ENCODE assay signal across 32 cellular contexts in the genomic region with DNA sequence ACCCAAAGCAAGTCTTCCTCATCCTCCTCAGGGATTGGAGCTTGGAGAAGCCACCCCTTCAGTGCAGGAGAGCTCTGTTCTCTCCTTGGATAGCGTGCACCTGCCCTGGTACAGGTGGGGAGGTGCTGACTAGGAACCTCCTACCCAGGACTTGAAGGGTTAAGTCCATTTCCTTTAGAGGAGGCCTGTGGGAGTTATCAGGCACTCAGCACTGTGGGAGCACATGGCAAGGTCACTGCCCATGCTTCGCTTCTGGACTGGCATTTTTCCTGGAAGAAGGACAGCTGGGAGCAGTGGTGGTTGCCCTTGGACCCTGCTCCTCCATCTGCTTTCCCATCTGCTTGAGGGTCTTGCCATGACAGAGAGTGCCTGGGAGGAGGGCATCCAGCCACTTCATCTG.
"Had no signal": no experiment of that assay in that cellular context is flagged by ENCODE, and none has a peak within 500 bp of the region (broad histone marks: within the 10 kb centered on the region; RNA-seq: fewer than 3 reads in every experiment).

No MANE protein-coding gene starts in this region.

- H3K27me3 Mint-ChIP-seq: activated CD4-positive, alpha-beta T cell treated with anti-CD3 and anti-CD28 coated beads, Interleukin-2, amount 10 ng/mL, durations not matched to agents 24 days and 14 days; activated CD8-positive, alpha-beta T cell treated with anti-CD3 and anti-CD28 coated beads for 36 hours; activated naive CD8-positive, alpha-beta T cell treated with anti-CD3 and anti-CD28 coated beads, Interleukin-2, amount 10 ng/mL, durations not matched to agents 7 days and 5 days had no signal

- H3K4me1 ChIP-seq: adrenal gland, Peyer's patch, SJSA1 had no signal

- H3K27ac Mint-ChIP-seq: activated CD4-positive, alpha-beta T cell treated with anti-CD3 and anti-CD28 coated beads, Interleukin-2, amount 10 ng/mL, durations not matched to agents 24 days and 14 days; activated CD8-positive, alpha-beta T cell treated with anti-CD3 and anti-CD28 coated beads for 36 hours; activated naive CD4-positive, alpha-beta T cell treated with anti-CD3 and anti-CD28 coated beads, Interleukin-2, amount 50 U/mL, for 24 hours; activated naive CD8-positive, alpha-beta T cell treated with anti-CD3 and anti-CD28 coated beads, Interleukin-2, amount 10 ng/mL, durations not matched to agents 7 days and 5 days; activated T-cell treated with anti-CD3 and anti-CD28 coated beads, Interleukin-2, amount 50 U/mL, for 72 hours; activated T-helper 17 cell treated with anti-CD3 and anti-CD28 coated beads, Interleukin-2, amount 50 U/mL, for 72 hours; T-helper 1 cell treated with Interleukin-12 subunit alpha and Interleukin-12 subunit beta and Interleukin-4 antibody, amounts not matched to agents 30 μg/mL and 1 μg/mL, for 36 hours; T-helper 2 cell treated with Interferon-gamma antibody and Interleukin-4, amounts not matched to agents 5 μg/mL and 100 μg/mL, for 36 hours had no signal

- FAIRE-seq: astrocyte, bronchial epithelial cell, TTC549 had no signal

- H3K36me3 ChIP-seq: adrenal gland, Peyer's patch, SJSA1 had no signal

- H3K4me1 Mint-ChIP-seq: activated CD4-positive, alpha-beta T cell treated with anti-CD3 and anti-CD28 coated beads, Interleukin-2, amount 10 ng/mL, durations not matched to agents 24 days and 14 days; activated naive CD4-positive, alpha-beta T cell treated with anti-CD3 and anti-CD28 coated beads, Interleukin-2, amount 50 U/mL, for 24 hours; activated naive CD8-positive, alpha-beta T cell treated with anti-CD3 and anti-CD28 coated beads, Interleukin-2, amount 10 ng/mL, durations not matched to agents 7 days and 5 days; activated T-helper 17 cell treated with anti-CD3 and anti-CD28 coated beads, Interleukin-2, amount 50 U/mL, for 72 hours had no signal

- H3K4me3 Mint-ChIP-seq: activated CD4-positive, alpha-beta T cell treated with anti-CD3 and anti-CD28 coated beads, Interleukin-2, amount 10 ng/mL, durations not matched to agents 24 days and 14 days; activated CD8-positive, alpha-beta T cell treated with anti-CD3 and anti-CD28 coated beads for 36 hours; activated naive CD4-positive, alpha-beta T cell treated with anti-CD3 and anti-CD28 coated beads, Interleukin-2, amount 50 U/mL, for 24 hours; activated naive CD8-positive, alpha-beta T cell treated with anti-CD3 and anti-CD28 coated beads, Interleukin-2, amount 10 ng/mL, durations not matched to agents 7 days and 5 days; activated T-cell treated with anti-CD3 and anti-CD28 coated beads, Interleukin-2, amount 50 U/mL, for 72 hours; activated T-helper 17 cell treated with anti-CD3 and anti-CD28 coated beads, Interleukin-2, amount 50 U/mL, for 72 hours; T-helper 1 cell treated with Interleukin-12 subunit alpha and Interleukin-12 subunit beta and Interleukin-4 antibody, amounts not matched to agents 30 μg/mL and 1 μg/mL, for 36 hours; T-helper 2 cell treated with Interferon-gamma antibody and Interleukin-4, amounts not matched to agents 5 μg/mL and 100 μg/mL, for 36 hours had no signal

- H3K9me3 Mint-ChIP-seq: activated CD4-positive, alpha-beta T cell treated with anti-CD3 and anti-CD28 coated beads, Interleukin-2, amount 10 ng/mL, durations not matched to agents 24 days and 14 days had no signal

- H3K27me3 ChIP-seq: adrenal gland, body of pancreas, Peyer's patch, SJSA1 had no signal

- H3K4me3 ChIP-seq: adrenal gland, body of pancreas, Peyer's patch, SJSA1 had no signal

- H3K9me3 ChIP-seq: adrenal gland, body of pancreas, Peyer's patch, SJSA1, SK-N-SH had no signal

- H3K36me3 Mint-ChIP-seq: activated naive CD4-positive, alpha-beta T cell treated with anti-CD3 and anti-CD28 coated beads, Interleukin-2, amount 50 U/mL, for 24 hours; activated naive CD8-positive, alpha-beta T cell treated with anti-CD3 and anti-CD28 coated beads, Interleukin-2, amount 10 ng/mL, durations not matched to agents 7 days and 5 days had no signal

- H3K9ac ChIP-seq: SK-N-SH had no signal

- H3K27ac ChIP-seq: adrenal gland, body of pancreas, Peyer's patch, SJSA1 had no signal

- DNase-seq: activated CD4-positive, alpha-beta T cell treated with anti-CD3 and anti-CD28 coated beads, Interleukin-2, amount 10 ng/mL, durations not matched to agents 24 days and 14 days; activated CD4-positive, alpha-beta T cell treated with anti-CD3 and anti-CD28 coated beads, Interleukin-2, amount 50 U/mL, for 4 hours; activated CD8-positive, alpha-beta T cell treated with anti-CD3 and anti-CD28 coated beads for 36 hours; activated effector memory CD4-positive, alpha-beta T cell treated with anti-CD3 and anti-CD28 coated beads, Interleukin-2, amount 50 U/mL, for 16 hours; activated naive CD4-positive, alpha-beta T cell; activated naive CD8-positive, alpha-beta T cell treated with anti-CD3 and anti-CD28 coated beads, Interleukin-2, amount 10 ng/mL, durations not matched to agents 7 days and 5 days; activated T-cell treated with anti-CD3 and anti-CD28 coated beads, Interleukin-2, amount 50 U/mL, for 1 hour; activated T-cell treated with anti-CD3 and anti-CD28 coated beads, Interleukin-2, amount 50 U/mL, for 72 hours; adrenal gland; body of pancreas; caudate nucleus; cerebellar nuclear complex; NCI-H1105; NCI-H1417 treated with DMSO at 0.1 percent for 48 hours; NCI-H187 treated with DMSO at 0.1 percent for 48 hours; NCI-H2081; NCI-H345; NCI-H524 treated with DMSO at 0.1 percent for 48 hours; NK-92 treated with Interleukin-12 subunit alpha and Interleukin-12 subunit beta, amount 100 ng/mL, for 24 hours; PC-3; Peyer's patch; RPMI8226; SHP77 treated with DMSO at 0.1 percent for 48 hours had no signal

- H3K4me2 ChIP-seq: SK-N-SH had no signal
